20 cellular contexts compared by ENCODE assay signal in the genomic region with DNA sequence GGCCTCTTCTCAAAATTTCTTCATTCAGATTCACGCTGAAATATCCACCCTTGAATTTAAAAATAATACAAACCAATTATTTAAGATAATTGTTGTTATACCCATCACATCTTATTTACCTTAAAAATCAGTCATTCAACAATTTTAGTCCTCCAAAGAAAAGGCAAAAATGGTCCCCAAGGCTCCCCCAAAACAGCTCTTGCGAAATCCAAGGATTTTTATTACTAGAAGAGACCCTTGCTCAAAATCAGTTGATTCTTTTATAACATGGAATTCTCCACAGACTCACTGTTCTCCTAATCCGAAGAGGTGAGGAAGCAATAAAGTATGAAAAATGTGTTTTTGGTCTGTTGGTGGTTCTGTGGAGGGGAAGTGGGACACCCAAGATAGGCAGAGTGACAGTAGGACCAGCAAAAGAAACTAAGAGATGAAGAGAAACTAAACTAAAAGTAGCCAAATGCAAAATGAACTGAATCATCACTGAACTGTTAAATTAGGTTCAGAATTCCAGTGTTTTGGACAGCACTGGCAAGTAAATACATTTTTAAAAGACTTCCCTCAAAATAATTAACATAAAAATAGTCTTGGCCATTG. TPM values are rescaled to one million over a fixed set of nuclear protein-coding genes. Genes with fewer than 3 reads are reported as not detected.
DNase-seq lines count a peak whose midpoint lies in the region; ATAC-seq and TF ChIP-seq lines count a peak whose summit lies in the region.
"Had no signal": no experiment of that assay in that cellular context is flagged by ENCODE, and none has a peak within 500 bp of the region (broad histone marks: within the 10 kb centered on the region; RNA-seq: fewer than 3 reads in every experiment).

No MANE protein-coding gene starts in this region.

- no peaks in the 10 kb centered on the region for H3K9me3 Mint-ChIP-seq in activated T-cell treated with anti-CD3 and anti-CD28 coated beads, Interleukin-2, amount 50 U/mL, for 72 hours
- no peaks in the 10 kb centered on the region for H3K9me3 Mint-ChIP-seq in activated T-cell treated with anti-CD3 and anti-CD28 coated beads, Interleukin-2, amount 50 U/mL, for 24 hours
- H3K9me3 Mint-ChIP-seq in WTC11 = no peaks in the 10 kb centered on the region
- no peaks in the 10 kb centered on the region for H3K9me3 Mint-ChIP-seq in activated CD8-positive, alpha-beta memory T cell treated with anti-CD3 and anti-CD28 coated beads, Interleukin-2, amount 10 ng/mL, durations not matched to agents 7 days and 5 days (ENCODE audit: low read depth)
- H3K9me3 Mint-ChIP-seq: CD8-positive, alpha-beta T cell; IgD-negative memory B cell; T-cell had no signal

- peaks cover 0 to 6% of the 10 kb centered on the region in 2 donors for H3K36me3 Mint-ChIP-seq in activated T-cell treated with anti-CD3 and anti-CD28 coated beads, Interleukin-2, amount 50 U/mL, for 72 hours (ENCODE audit: insufficient read depth in 2 of 2)
- peaks cover 38% of the 10 kb centered on the region for H3K36me3 Mint-ChIP-seq in activated T-cell treated with anti-CD3 and anti-CD28 coated beads, Interleukin-2, amount 50 U/mL, for 24 hours (ENCODE audit: low read depth)
- H3K36me3 Mint-ChIP-seq in WTC11 = peaks cover 4% of the 10 kb centered on the region
- H3K36me3 Mint-ChIP-seq in activated CD8-positive, alpha-beta memory T cell treated with anti-CD3 and anti-CD28 coated beads, Interleukin-2, amount 10 ng/mL, durations not matched to agents 7 days and 5 days = peaks cover 3% of the 10 kb centered on the region

- no peak overlapping the region for H3K4me3 Mint-ChIP-seq in activated T-cell treated with anti-CD3 and anti-CD28 coated beads, Interleukin-2, amount 50 U/mL, for 72 hours
- H3K4me3 Mint-ChIP-seq in activated T-cell treated with anti-CD3 and anti-CD28 coated beads, Interleukin-2, amount 50 U/mL, for 24 hours = no peak overlapping the region
- H3K4me3 Mint-ChIP-seq in WTC11 = no peak overlapping the region
- H3K4me3 Mint-ChIP-seq in activated CD8-positive, alpha-beta memory T cell treated with anti-CD3 and anti-CD28 coated beads, Interleukin-2, amount 10 ng/mL, durations not matched to agents 7 days and 5 days = no peak overlapping the region
- H3K4me3 Mint-ChIP-seq: CD8-positive, alpha-beta T cell; IgD-negative memory B cell; T-cell had no signal

- H3K4me1 Mint-ChIP-seq in activated T-cell treated with anti-CD3 and anti-CD28 coated beads, Interleukin-2, amount 50 U/mL, for 72 hours (ENCODE audit: low read depth) = peaks cover 8% of the 10 kb centered on the region
- H3K4me1 Mint-ChIP-seq in activated T-cell treated with anti-CD3 and anti-CD28 coated beads, Interleukin-2, amount 50 U/mL, for 24 hours (ENCODE audit: low read depth) = peaks cover 7% of the 10 kb centered on the region
- H3K4me1 Mint-ChIP-seq in WTC11 = peaks cover 5% of the 10 kb centered on the region
- peaks cover 5% of the 10 kb centered on the region for H3K4me1 Mint-ChIP-seq in activated CD8-positive, alpha-beta memory T cell treated with anti-CD3 and anti-CD28 coated beads, Interleukin-2, amount 10 ng/mL, durations not matched to agents 7 days and 5 days
- H3K4me1 Mint-ChIP-seq: IgD-negative memory B cell, T-cell had no signal

- POLR2A ChIA-PET in WTC11 (lab: Charles Lee) = no interaction called here

- CTCF ChIA-PET in WTC11 (lab: Charles Lee) = no interaction called here
- CTCF ChIA-PET in activated CD8-positive, alpha-beta memory T cell treated with anti-CD3 and anti-CD28 coated beads, Interleukin-2, amount 10 ng/mL, durations not matched to agents 7 days and 5 days (lab: Charles Lee) = no interaction called here

- no peak for ATAC-seq in activated T-cell treated with anti-CD3 and anti-CD28 coated beads, Interleukin-2, amount 50 U/mL, for 72 hours (replicated peaks in 1 of 2)
- ATAC-seq in HG02610 (IDR thresholded peaks at IDR 0.05; ENCODE audit: unreplicated experiment) (peak; percentile 54), WTC11 (no peak), GM18520 (IDR thresholded peaks at IDR 0.05; ENCODE audit: unreplicated experiment) (no peak)
- ATAC-seq in activated CD8-positive, alpha-beta memory T cell treated with anti-CD3 and anti-CD28 coated beads, Interleukin-2, amount 10 ng/mL, durations not matched to agents 7 days and 5 days = no peak
- ATAC-seq: CD8-positive, alpha-beta T cell; T-cell had no signal

- H3K27ac Mint-ChIP-seq in activated T-cell treated with anti-CD3 and anti-CD28 coated beads, Interleukin-2, amount 50 U/mL, for 72 hours = peak overlapping the region; percentile 58
- H3K27ac Mint-ChIP-seq in activated T-cell treated with anti-CD3 and anti-CD28 coated beads, Interleukin-2, amount 50 U/mL, for 24 hours = no peak overlapping the region
- H3K27ac Mint-ChIP-seq in WTC11 = peak overlapping the region; percentile 73; the same call in 1 of the 2 replicates
- no peak overlapping the region for H3K27ac Mint-ChIP-seq in activated CD8-positive, alpha-beta memory T cell treated with anti-CD3 and anti-CD28 coated beads, Interleukin-2, amount 10 ng/mL, durations not matched to agents 7 days and 5 days
- H3K27ac Mint-ChIP-seq: CD8-positive, alpha-beta T cell; IgD-negative memory B cell had no signal

- no peak for TF ChIP-seq CTCF in WTC11 (IDR thresholded peaks at IDR 0.05)

- DNase-seq in activated T-cell treated with anti-CD3 and anti-CD28 coated beads, Interleukin-2, amount 50 U/mL, for 72 hours = no peak
- DNase-seq in activated T-cell treated with anti-CD3 and anti-CD28 coated beads, Interleukin-2, amount 50 U/mL, for 24 hours = no peak
- DNase-seq in WTC11 (ENCODE audit: low spot score) = no peak
- no peak for DNase-seq in NCI-H1436 treated with DMSO at 0.1 percent for 48 hours (lab: John Stamatoyannopoulos, UW)
- no peak for DNase-seq in caudate nucleus (lab: John Stamatoyannopoulos, UW)
- no peak for DNase-seq in activated CD8-positive, alpha-beta memory T cell treated with anti-CD3 and anti-CD28 coated beads, Interleukin-2, amount 10 ng/mL, durations not matched to agents 7 days and 5 days
- DNase-seq: CD8-positive, alpha-beta T cell; DND-41; Karpas-422; NCI-H187; NCI-H446 treated with DMSO at 0.1 percent for 48 hours; NCI-H526 treated with DMSO at 0.1 percent for 48 hours; OCI-M1; SJCRH30; T-cell had no signal

- H3K27me3 Mint-ChIP-seq in activated T-cell treated with anti-CD3 and anti-CD28 coated beads, Interleukin-2, amount 50 U/mL, for 72 hours (ENCODE audit: low read depth) = no peaks in the 10 kb centered on the region
- no peaks in the 10 kb centered on the region for H3K27me3 Mint-ChIP-seq in activated T-cell treated with anti-CD3 and anti-CD28 coated beads, Interleukin-2, amount 50 U/mL, for 24 hours
- no peaks in the 10 kb centered on the region for H3K27me3 Mint-ChIP-seq in WTC11 (ENCODE audit: low read depth)
- H3K27me3 Mint-ChIP-seq in activated CD8-positive, alpha-beta memory T cell treated with anti-CD3 and anti-CD28 coated beads, Interleukin-2, amount 10 ng/mL, durations not matched to agents 7 days and 5 days = no peaks in the 10 kb centered on the region
- H3K27me3 Mint-ChIP-seq: IgD-negative memory B cell, T-cell had no signal

- no peak overlapping the region for H3K27ac ChIP-seq in caudate nucleus (ENCODE audit: low read depth, low read length)
- H3K27ac ChIP-seq: 22Rv1; BLaER1 treated with 17β-estradiol and CSF1 and Interleukin-3, amounts not matched to agents 10 nM and 100 nM; SJCRH30 had no signal

TF ChIP-seq in WTC11, 78 proteins besides CTCF, POLR2A, EP300 and RAD21 (continues in another document):
- TF ChIP-seq KAT7 (CRISPR knock-in tag; IDR thresholded peaks at IDR 0.05; ENCODE audit: borderline replicate concordance) (no peak), ZNF396 (CRISPR knock-in tag; IDR thresholded peaks at IDR 0.05; ENCODE audit: borderline replicate concordance) (no peak), NFATC4 (CRISPR knock-in tag; IDR thresholded peaks at IDR 0.05) (no peak), NFYB (CRISPR knock-in tag; conservative IDR thresholded peaks at IDR 0.05; ENCODE audit: low read depth) (no peak), ZNF263 (CRISPR knock-in tag; IDR thresholded peaks at IDR 0.05; ENCODE audit: low read depth) (no peak), NR2C2 (CRISPR knock-in tag; IDR thresholded peaks at IDR 0.05) (no peak), FOXP1 (CRISPR knock-in tag; IDR thresholded peaks at IDR 0.05; ENCODE audit: borderline replicate concordance) (no peak), GTF2I (CRISPR knock-in tag; conservative IDR thresholded peaks at IDR 0.05) (no peak), ESRRA (CRISPR knock-in tag; IDR thresholded peaks at IDR 0.05; ENCODE audit: borderline replicate concordance) (no peak), ZNF121 (CRISPR knock-in tag; IDR thresholded peaks at IDR 0.05) (no peak)
- TF ChIP-seq, protein P1, sequence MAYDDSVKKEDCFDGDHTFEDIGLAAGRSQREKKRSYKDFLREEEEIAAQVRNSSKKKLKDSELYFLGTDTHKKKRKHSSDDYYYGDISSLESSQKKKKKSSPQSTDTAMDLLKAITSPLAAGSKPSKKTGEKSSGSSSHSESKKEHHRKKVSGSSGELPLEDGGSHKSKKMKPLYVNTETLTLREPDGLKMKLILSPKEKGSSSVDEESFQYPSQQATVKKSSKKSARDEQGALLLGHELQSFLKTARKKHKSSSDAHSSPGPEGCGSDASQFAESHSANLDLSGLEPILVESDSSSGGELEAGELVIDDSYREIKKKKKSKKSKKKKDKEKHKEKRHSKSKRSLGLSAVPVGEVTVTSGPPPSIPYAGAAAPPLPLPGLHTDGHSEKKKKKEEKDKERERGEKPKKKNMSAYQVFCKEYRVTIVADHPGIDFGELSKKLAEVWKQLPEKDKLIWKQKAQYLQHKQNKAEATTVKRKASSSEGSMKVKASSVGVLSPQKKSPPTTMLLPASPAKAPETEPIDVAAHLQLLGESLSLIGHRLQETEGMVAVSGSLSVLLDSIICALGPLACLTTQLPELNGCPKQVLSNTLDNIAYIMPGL (CRISPR knock-in tag; IDR thresholded peaks at IDR 0.05) = no peak
- TF ChIP-seq, protein P2, sequence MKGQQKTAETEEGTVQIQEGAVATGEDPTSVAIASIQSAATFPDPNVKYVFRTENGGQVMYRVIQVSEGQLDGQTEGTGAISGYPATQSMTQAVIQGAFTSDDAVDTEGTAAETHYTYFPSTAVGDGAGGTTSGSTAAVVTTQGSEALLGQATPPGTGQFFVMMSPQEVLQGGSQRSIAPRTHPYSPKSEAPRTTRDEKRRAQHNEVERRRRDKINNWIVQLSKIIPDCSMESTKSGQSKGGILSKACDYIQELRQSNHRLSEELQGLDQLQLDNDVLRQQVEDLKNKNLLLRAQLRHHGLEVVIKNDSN (CRISPR knock-in tag; IDR thresholded peaks at IDR 0.05) = no peak

RNA-seq across cellular contexts. Expression of a gene that starts 19.1 kb away (rescaled TPM):
- total RNA-seq in activated T-cell treated with anti-CD3 and anti-CD28 coated beads, Interleukin-2, amount 50 U/mL, for 72 hours = 1 to 10 TPM in 1 of 2 donors, under 1 TPM in 1; 0.14 to 1.1 TPM
- total RNA-seq in WTC11 (2021) = 8.4 to 8.9 TPM (median 8.8 TPM) in 3 replicates
- total RNA-seq in activated CD8-positive, alpha-beta memory T cell treated with anti-CD3 and anti-CD28 coated beads, Interleukin-2, amount 10 ng/mL, durations not matched to agents 7 days and 5 days = under 1 TPM; 0.26 to 0.58 TPM
- total RNA-seq: CD8-positive, alpha-beta T cell had no signal

RNA-seq across cellular contexts. Expression of a gene that starts 42.1 kb away (rescaled TPM):
- 1 to 10 TPM; 3.3 to 5.1 TPM for total RNA-seq in activated T-cell treated with anti-CD3 and anti-CD28 coated beads, Interleukin-2, amount 50 U/mL, for 72 hours
- total RNA-seq in WTC11 (2021) = 2.8 to 3.0 TPM (median 3.0 TPM) in 3 replicates
- total RNA-seq in activated CD8-positive, alpha-beta memory T cell treated with anti-CD3 and anti-CD28 coated beads, Interleukin-2, amount 10 ng/mL, durations not matched to agents 7 days and 5 days = 1 to 10 TPM; 1.1 to 1.3 TPM

Comparison
In these comparisons a context has a peak if more than half of its experiments do, and no peak if none do; other contexts are left out.
1. H3K27ac Mint-ChIP-seq: peak in activated T-cell treated with anti-CD3 and anti-CD28 coated beads, Interleukin-2, amount 50 U/mL, for 72 hours (single experiment) and WTC11 (single experiment); none in activated T-cell treated with anti-CD3 and anti-CD28 coated beads, Interleukin-2, amount 50 U/mL, for 24 hours (single experiment) and activated CD8-positive, alpha-beta memory T cell treated with anti-CD3 and anti-CD28 coated beads, Interleukin-2, amount 10 ng/mL, durations not matched to agents 7 days and 5 days (single experiment).